11 cellular contexts compared by ENCODE assay signal in genomic region chr6:150169609-150170008, GRCh38. TPM values are rescaled to one million over a fixed set of nuclear protein-coding genes. Genes with fewer than 3 reads are reported as not detected.
DNase-seq lines count a peak whose midpoint lies in the region; ATAC-seq, FAIRE-seq and TF ChIP-seq lines count a peak whose summit lies in the region.
"Had no signal": no experiment of that assay in that cellular context is flagged by ENCODE, and none has a peak within 500 bp of the region (broad histone marks: within the 10 kb centered on the region; RNA-seq: fewer than 3 reads in every experiment).

No MANE protein-coding gene starts in this region.

- TF ChIP-seq RAD21 in HepG2 (CRISPR knock-in tag; IDR thresholded peaks at IDR 0.05): no peak

- no peaks in the 10 kb centered on the region for H3K9me3 ChIP-seq in HepG2 (ENCODE audit: low read length)

- H3K9ac ChIP-seq in HepG2 (ENCODE audit: insufficient read depth, low read depth, low read length): no peak overlapping the region

- no peaks in the 10 kb centered on the region for H3K79me2 ChIP-seq in HepG2 (ENCODE audit: insufficient read depth, low read length)

- H4K20me1 ChIP-seq in HepG2 (ENCODE audit: insufficient read depth, low read length): no peaks in the 10 kb centered on the region

- FAIRE-seq in HepG2 (lab: Jason Lieb, UNC): no peak
- FAIRE-seq: A204.1 had no signal

- H3K27ac ChIP-seq in brain microvascular endothelial cell: no peak overlapping the region
- H3K27ac ChIP-seq in HepG2 (ENCODE audit: extremely low read length, insufficient read depth, low read length): no peak overlapping the region

- CTCF ChIA-PET in HepG2 (lab: Yijun Ruan, JAX; ENCODE audit: low intra/inter-chr PET ratio, low total read pairs): no interaction called here

- H3K4me2 ChIP-seq in HepG2 (ENCODE audit: low read depth, low read length): no peak overlapping the region

- BruUV-seq in HepG2 (replicated peaks; lab: Mats Ljungman, UMichigan): no TSS peak

- no peaks in the 10 kb centered on the region for H3K4me1 ChIP-seq in HepG2 (ENCODE audit: insufficient read depth, low read length)

- TF ChIP-seq POLR2A in NB4 (IDR thresholded peaks at IDR 0.05; ENCODE audit: extremely low read depth, insufficient read length): no peak
- no peak for TF ChIP-seq POLR2A in HepG2 (IDR thresholded peaks at IDR 0.05; ENCODE audit: insufficient read depth in 1 of 2, low read depth in 2 of 2, low read length in 2 of 2)

- ATAC-seq in GM21737 (IDR thresholded peaks at IDR 0.05; ENCODE audit: unreplicated experiment) (no peak), HepG2 (no peak), GM19467 (IDR thresholded peaks at IDR 0.05; ENCODE audit: unreplicated experiment) (no peak)
- ATAC-seq: effector memory CD8-positive, alpha-beta T cell had no signal

- 67% methylated on average over 4 of the region's 4 CpGs for WGBS in HepG2 (ENCODE audit: low lambda C conversion rate)

- no peaks in the 10 kb centered on the region for H3K27me3 ChIP-seq in brain microvascular endothelial cell (replicated peaks)
- H3K27me3 ChIP-seq in HepG2 (ENCODE audit: control insufficient read depth in 1 of 2, insufficient read depth in 2 of 2, low read length in 2 of 2): peaks cover 2 to 3% of the 10 kb centered on the region in 2 experiments; a peak in 2 of 5 replicates

- TF ChIP-seq EP300 in HepG2 (IDR thresholded peaks at IDR 0.05; ENCODE audit: low read depth in 2 of 2, low read length in 2 of 2) (no peak), HepG2 (CRISPR knock-in tag; IDR thresholded peaks at IDR 0.05; ENCODE audit: borderline replicate concordance) (no peak)

- in situ Hi-C loops in brain microvascular endothelial cell (cut with HindIII; ENCODE audit: low pct_ligation_motif_present, low sequenced_read_pairs) (no loop called here), HepG2 (cut with HindIII; ENCODE audit: extremely low pct_ligation_motif_present, low pct_unique_long_range_greater_than_20kb) (no loop called here)

- no peak for TF ChIP-seq CTCF in NB4 (IDR thresholded peaks at IDR 0.05; ENCODE audit: low read depth, low read length)
- TF ChIP-seq CTCF in brain microvascular endothelial cell (IDR thresholded peaks at IDR 0.05; ENCODE audit: low read depth, low read length, missing control alignments): no peak
- no peak for TF ChIP-seq CTCF in HepG2 (CRISPR knock-in tag; IDR thresholded peaks at IDR 0.05)

- H3K36me3 ChIP-seq in brain microvascular endothelial cell (replicated peaks) (no peaks in the 10 kb centered on the region), HepG2 (replicated peaks in 1 of 2; ENCODE audit: control insufficient read depth in 1 of 2, insufficient read depth in 2 of 2, low read length in 2 of 2) (no peaks in the 10 kb centered on the region)

- POLR2A ChIA-PET in HepG2 (lab: Yijun Ruan, JAX): no interaction called here

- DNase-seq in activated CD4-positive, alpha-beta T cell treated with anti-CD3 and anti-CD28 coated beads for 24 hours (ENCODE audit: low read depth in 2 of 2): peak; percentile 11 to 34
- DNase-seq in activated CD4-positive, alpha-beta T cell treated with anti-CD3 and anti-CD28 coated beads, Interleukin-2, amount 50 U/mL, for 4 hours: no peak
- DNase-seq in NB4 (ENCODE audit: low read depth): peak; percentile 68
- DNase-seq in brain microvascular endothelial cell: peak; percentile 5
- peak; percentile 28 to 29 for DNase-seq in stimulated activated CD4-positive, alpha-beta T cell treated with anti-CD3 and anti-CD28 coated beads, Interleukin-2, amount 100 ng/mL, for 48 hours
- no peak for DNase-seq in HepG2 (ENCODE audit: low spot score)
- DNase-seq: effector memory CD8-positive, alpha-beta T cell had no signal

- intact Hi-C loops in HepG2 (cut with micrococcal nuclease; ENCODE audit: unreplicated experiment): no loop called here

- H3K4me3 ChIP-seq in NB4 (ENCODE audit: low read depth, low read length): no peak overlapping the region
- H3K4me3 ChIP-seq in brain microvascular endothelial cell (ENCODE audit: low read depth, low read length): no peak overlapping the region
- no peak overlapping the region for H3K4me3 ChIP-seq in HepG2 (replicated peaks in 1 of 3; ENCODE audit: insufficient read depth in 1 of 3, low read depth in 2 of 3, low read length in 3 of 3)
- H3K4me3 ChIP-seq: lung had no signal

- H2AFZ ChIP-seq in HepG2 (ENCODE audit: low read length): no peak overlapping the region

TF ChIP-seq in HepG2, 621 proteins besides CTCF, POLR2A, EP300 and RAD21:
- TF ChIP-seq ZNF768 (CRISPR knock-in tag; IDR thresholded peaks at IDR 0.05) (no peak), NFE2L2 (IDR thresholded peaks at IDR 0.05; ENCODE audit: low read length) (no peak), ZBTB10 (CRISPR knock-in tag; IDR thresholded peaks at IDR 0.05; ENCODE audit: borderline replicate concordance) (no peak), GFI1 (CRISPR knock-in tag; IDR thresholded peaks at IDR 0.05; ENCODE audit: borderline replicate concordance) (no peak), GTF2F1 (IDR thresholded peaks at IDR 0.05; ENCODE audit: low read length) (no peak), ZSCAN9 (CRISPR knock-in tag; IDR thresholded peaks at IDR 0.05; ENCODE audit: borderline replicate concordance) (no peak), ZNF704 (CRISPR knock-in tag; IDR thresholded peaks at IDR 0.05; ENCODE audit: borderline replicate concordance) (no peak), CENPBD1 (CRISPR knock-in tag; IDR thresholded peaks at IDR 0.05; ENCODE audit: borderline replicate concordance, low read depth) (no peak)
TF ChIP-seq in HepG2: peak in this region for 0.

RNA-seq across cellular contexts. Expression of gene PPP1R14C, which starts 26.8 kb away (rescaled TPM):
- total RNA-seq in HepG2 (2016; rRNA removed; fragmentation: Illumina TruSeq; extraction: Trizol): not detected in 2 replicates
- not detected in 2 replicates for total RNA-seq in HepG2 (2016; cell fraction: cytosol; rRNA removed; fragmentation: Illumina TruSeq; extraction: Trizol; ENCODE audit: low read depth)
- total RNA-seq in HepG2 (2016; cell fraction: insoluble cytoplasmic fraction; rRNA removed; fragmentation: Illumina TruSeq; extraction: Trizol): not detected in 2 replicates
- not detected in 2 replicates for total RNA-seq in HepG2 (2016; cell fraction: membrane; rRNA removed; fragmentation: Illumina TruSeq; extraction: Trizol)
- not detected in 2 replicates for total RNA-seq in HepG2 (2016; cell fraction: nucleus; rRNA removed; fragmentation: Illumina TruSeq; extraction: Trizol)
- not detected in 2 replicates for polyA plus RNA-seq in HepG2 (2011; rRNA removed)
- not detected in 2 replicates for polyA plus RNA-seq in HepG2 (2011; cell fraction: cytosol; rRNA removed)
- polyA plus RNA-seq in HepG2 (2011; cell fraction: nucleus; rRNA removed): not detected in 2 replicates
- polyA plus RNA-seq in HepG2 (2012): not detected in 2 replicates
- not detected in 2 replicates for polyA plus RNA-seq in HepG2 (2016; cell fraction: cytosol; fragmentation: Illumina TruSeq; extraction: Trizol; ENCODE audit: low read depth)
- polyA plus RNA-seq in HepG2 (2016; cell fraction: insoluble cytoplasmic fraction; fragmentation: Illumina TruSeq; extraction: Trizol; ENCODE audit: low read depth): not detected in 2 replicates
- polyA plus RNA-seq in HepG2 (2016; cell fraction: membrane; fragmentation: Illumina TruSeq; extraction: Trizol; ENCODE audit: low read depth): not detected in 2 replicates
- not detected in 2 replicates for polyA plus RNA-seq in HepG2 (2016; cell fraction: nucleus; fragmentation: Illumina TruSeq; extraction: Trizol; ENCODE audit: insufficient read depth, low read depth)
- not detected in 2 replicates for polyA minus RNA-seq in HepG2 (2011; rRNA and poly(A)+ RNA removed; ENCODE audit: low replicate concordance)
- polyA minus RNA-seq in HepG2 (2011; cell fraction: cytosol; rRNA and poly(A)+ RNA removed): not detected in 2 replicates
- not detected in 2 replicates for polyA minus RNA-seq in HepG2 (2011; cell fraction: nucleus; rRNA and poly(A)+ RNA removed)

Comparison
In these comparisons a context has a peak if more than half of its experiments do, and no peak if none do; other contexts are left out.
1. DNase-seq: peak in activated CD4-positive, alpha-beta T cell treated with anti-CD3 and anti-CD28 coated beads for 24 hours (2 of 2), NB4 (single experiment), brain microvascular endothelial cell (single experiment) and stimulated activated CD4-positive, alpha-beta T cell treated with anti-CD3 and anti-CD28 coated beads, Interleukin-2, amount 100 ng/mL, for 48 hours (2 of 2); none in activated CD4-positive, alpha-beta T cell treated with anti-CD3 and anti-CD28 coated beads, Interleukin-2, amount 50 U/mL, for 4 hours (0 of 2) and HepG2 (single experiment).